ENCODE assay signal across 16 cellular contexts in genomic region chr7:26534649-26535482, GRCh38.
DNase-seq lines count a peak whose midpoint lies in the region; ATAC-seq and TF ChIP-seq lines count a peak whose summit lies in the region.
"Had no signal": no experiment of that assay in that cellular context is flagged by ENCODE, and none has a peak within 500 bp of the region (broad histone marks: within the 10 kb centered on the region; RNA-seq: fewer than 3 reads in every experiment).

No MANE protein-coding gene starts in this region.

- no peak overlapping the region for H3K4me3 ChIP-seq in hepatocyte
- no peak overlapping the region for H3K4me3 ChIP-seq in upper lobe of left lung
- H3K4me3 ChIP-seq: breast epithelium, lung had no signal

- no peak for TF ChIP-seq EP300 in upper lobe of left lung (IDR thresholded peaks at IDR 0.05)

- H3K27ac ChIP-seq in hepatocyte (no peak overlapping the region), upper lobe of left lung (no peak overlapping the region)
- H3K27ac ChIP-seq: breast epithelium, epithelial cell of prostate had no signal

- no peaks in the 10 kb centered on the region for H3K4me1 Mint-ChIP-seq in effector memory CD8-positive, alpha-beta T cell (ENCODE audit: low read depth in 2 of 2)
- H3K4me1 Mint-ChIP-seq: activated B cell treated with CpG ODN at 0.5 μM for 24 hours, B cell had no signal

- H3K27me3 Mint-ChIP-seq in effector memory CD8-positive, alpha-beta T cell = peaks cover 72 to 77% of the 10 kb centered on the region in 2 donors

- H3K4me2 ChIP-seq in hepatocyte = peak overlapping the region; percentile 33
- H3K4me2 ChIP-seq: SK-N-SH had no signal

- WGBS in hepatocyte (ENCODE audit: low lambda C conversion rate, missing lambda C conversion rate) = 52% methylated on average over 17 of the region's 17 CpGs
- WGBS in upper lobe of left lung, 2 donors = 70% methylated on average over 17 of the region's 17 CpGs

- H3K36me3 Mint-ChIP-seq in effector memory CD8-positive, alpha-beta T cell (ENCODE audit: insufficient read depth) = no peaks in the 10 kb centered on the region

- no peak overlapping the region for H2AFZ ChIP-seq in hepatocyte

- H3K9me2 ChIP-seq in hepatocyte (replicated peaks; ENCODE audit: insufficient read depth) = no peaks in the 10 kb centered on the region
- H3K9me2 ChIP-seq: SK-N-SH had no signal

- H3K36me3 ChIP-seq in hepatocyte (replicated peaks; ENCODE audit: insufficient read depth, low read depth) (no peaks in the 10 kb centered on the region), upper lobe of left lung (no peaks in the 10 kb centered on the region)
- H3K36me3 ChIP-seq: breast epithelium had no signal

- H3K79me2 ChIP-seq in hepatocyte = no peaks in the 10 kb centered on the region

- ATAC-seq in effector memory CD8-positive, alpha-beta T cell (replicated peaks) = no peak
- no peak for ATAC-seq in upper lobe of left lung (ENCODE audit: low FRiP score in 2 of 2)

- no peak overlapping the region for H3K4me3 Mint-ChIP-seq in effector memory CD8-positive, alpha-beta T cell
- H3K4me3 Mint-ChIP-seq: activated B cell treated with CpG ODN at 0.5 μM for 24 hours; activated T-helper 1 cell treated with anti-CD3 and anti-CD28 coated beads, Interleukin-12 subunit alpha, Interleukin-12 subunit beta, Interleukin-2, Interleukin-4 antibody, amounts not matched to agents 30 ng/mL and 10 ng/mL and 1 ng/mL, durations not matched to agents 14 hours and 24 hours and 36 hours; B cell had no signal

- no peak overlapping the region for H3K27ac Mint-ChIP-seq in effector memory CD8-positive, alpha-beta T cell
- H3K27ac Mint-ChIP-seq: activated B cell treated with CpG ODN at 0.5 μM for 24 hours; activated T-helper 1 cell treated with anti-CD3 and anti-CD28 coated beads, Interleukin-12 subunit alpha, Interleukin-12 subunit beta, Interleukin-2, Interleukin-4 antibody, amounts not matched to agents 30 ng/mL and 10 ng/mL and 1 ng/mL, durations not matched to agents 14 hours and 24 hours and 36 hours; B cell had no signal

- DNase-seq in COR-L47 (lab: John Stamatoyannopoulos, UW) (peak; percentile 93), NCI-H1092 treated with DMSO at 0.1 percent for 48 hours (lab: John Stamatoyannopoulos, UW) (peak; percentile 92), NCI-H510A treated with DMSO at 0.1 percent for 48 hours (lab: John Stamatoyannopoulos, UW) (peak; percentile 82), hepatocyte (ENCODE audit: low spot score) (no peak), AG08395 (ENCODE audit: low spot score) (no peak), hippocampal formation (lab: John Stamatoyannopoulos, UW) (no peak), upper lobe of left lung (no peak)
- no peak for DNase-seq in effector memory CD8-positive, alpha-beta T cell
- DNase-seq: activated B cell treated with CpG ODN at 0.5 μM for 24 hours, IMR-90 had no signal

- TF ChIP-seq CTCF in hepatocyte (IDR thresholded peaks at IDR 0.05; ENCODE audit: poor library complexity) = no peak
- TF ChIP-seq CTCF in upper lobe of left lung (IDR thresholded peaks at IDR 0.05) = no peak

- TF ChIP-seq POLR2A in upper lobe of left lung (IDR thresholded peaks at IDR 0.05) = no peak

- H3K9me3 Mint-ChIP-seq in effector memory CD8-positive, alpha-beta T cell = no peaks in the 10 kb centered on the region
- H3K9me3 Mint-ChIP-seq: activated B cell treated with CpG ODN at 0.5 μM for 24 hours; activated T-helper 1 cell treated with anti-CD3 and anti-CD28 coated beads, Interleukin-12 subunit alpha, Interleukin-12 subunit beta, Interleukin-2, Interleukin-4 antibody, amounts not matched to agents 30 ng/mL and 10 ng/mL and 1 ng/mL, durations not matched to agents 14 hours and 24 hours and 36 hours had no signal

- H3K4me1 ChIP-seq in hepatocyte (ENCODE audit: insufficient read depth) = peaks cover 7% of the 10 kb centered on the region
- no peaks in the 10 kb centered on the region for H3K4me1 ChIP-seq in upper lobe of left lung
- H3K4me1 ChIP-seq: breast epithelium had no signal

- H3K9me3 ChIP-seq in hepatocyte (ENCODE audit: low read depth) = no peaks in the 10 kb centered on the region
- H3K9me3 ChIP-seq in upper lobe of left lung = no peaks in the 10 kb centered on the region
- H3K9me3 ChIP-seq: breast epithelium, SK-N-SH had no signal

- no peaks in the 10 kb centered on the region for H4K20me1 ChIP-seq in hepatocyte (ENCODE audit: insufficient read depth, poor library complexity, severe bottlenecking)

- H3K27me3 ChIP-seq in hepatocyte (peaks cover 26% of the 10 kb centered on the region), upper lobe of left lung (no peaks in the 10 kb centered on the region)

Comparison
In these comparisons a context has a peak if more than half of its experiments do, and no peak if none do; other contexts are left out.
1. DNase-seq: peak in COR-L47 (single experiment), NCI-H1092 treated with DMSO at 0.1 percent for 48 hours (single experiment) and NCI-H510A treated with DMSO at 0.1 percent for 48 hours (single experiment); none in hepatocyte (single experiment), AG08395 (single experiment), hippocampal formation (0 of 2), effector memory CD8-positive, alpha-beta T cell (0 of 3) and upper lobe of left lung (0 of 2).